8 cellular contexts compared by ENCODE assay signal in genomic region chr12:56116267-56117081, GRCh38. TPM values are rescaled to one million over a fixed set of nuclear protein-coding genes. Genes with fewer than 3 reads are reported as not detected.
DNase-seq lines count a peak whose midpoint lies in the region; ATAC-seq and TF ChIP-seq lines count a peak whose summit lies in the region.

TSS of gene RPL41 (plus strand) at chr12:56116633.

- DNase-seq in COR-L47 (lab: John Stamatoyannopoulos, UW), result peak; percentile 94
- peak; percentile 87 for DNase-seq in OCI-M2 (lab: John Stamatoyannopoulos, UW; ENCODE audit: unreplicated experiment)
- peak; percentile 93 for DNase-seq in activated T-cell treated with anti-CD3 and anti-CD28 coated beads for 24 hours (ENCODE audit: low read depth)
- peak; percentile 66 for DNase-seq in epithelial cell of prostate (ENCODE audit: low read depth, low spot score)
- peak; percentile 96 to 99 (median 96) for DNase-seq in mucosa of descending colon
- DNase-seq in stimulated activated CD8-positive, alpha-beta memory T cell treated with anti-CD3 and anti-CD28 coated beads, Interleukin-4, amount 100 ng/mL, for 24 hours (ENCODE audit: low read depth), result peak; percentile 90

- ATAC-seq in GM21515 (IDR thresholded peaks at IDR 0.05; ENCODE audit: unreplicated experiment) (peak; percentile 35), mucosa of descending colon (peak; percentile 74)

- H3K9me3 ChIP-seq in mucosa of descending colon, result no peaks in the 10 kb centered on the region

- TF ChIP-seq EP300 in Ishikawa (IDR thresholded peaks at IDR 0.05; ENCODE audit: borderline replicate concordance), result peak; percentile 11; the same call in 1 of the 2 replicates

- intact Hi-C loops in mucosa of descending colon (cut with DNase I, micrococcal nuclease), result no loop called here

- H3K4me3 ChIP-seq in mucosa of descending colon, result peak within 1 kb of the TSS; percentile 35

- H3K36me3 ChIP-seq in mucosa of descending colon (ENCODE audit: low read depth), result peaks cover 4% of the 10 kb centered on the region

- H3K4me1 ChIP-seq in mucosa of descending colon (ENCODE audit: low read depth), result peaks cover 16% of the 10 kb centered on the region

- H3K27ac ChIP-seq in epithelial cell of prostate, result peak within 1 kb of the TSS; percentile 93

- TF ChIP-seq CTCF in mucosa of descending colon (IDR thresholded peaks at IDR 0.05), result no peak

- no peak for TF ChIP-seq RAD21 in Ishikawa (IDR thresholded peaks at IDR 0.05; ENCODE audit: low read depth)

TF ChIP-seq in Ishikawa, 13 proteins besides CTCF, POLR2A, EP300 and RAD21:
- TF ChIP-seq TEAD4 (IDR thresholded peaks at IDR 0.05), result peak; percentile 33; the same call in 1 of the 2 replicates
- no peak for TF ChIP-seq ZBTB7A (IDR thresholded peaks at IDR 0.05; ENCODE audit: low read depth)
- peak; percentile 92 for TF ChIP-seq CREB1 (IDR thresholded peaks at IDR 0.05; ENCODE audit: low read depth)
- TF ChIP-seq FOXM1 (IDR thresholded peaks at IDR 0.05; ENCODE audit: borderline replicate concordance, low read depth), result no peak; the same call in 1 of the 2 replicates
- TF ChIP-seq TAF1 (IDR thresholded peaks at IDR 0.05; ENCODE audit: low read depth), result peak; percentile 99
- peak; percentile 9; the same call in 1 of the 2 replicates for TF ChIP-seq EGR1 (IDR thresholded peaks at IDR 0.05)
- TF ChIP-seq, protein P1, sequence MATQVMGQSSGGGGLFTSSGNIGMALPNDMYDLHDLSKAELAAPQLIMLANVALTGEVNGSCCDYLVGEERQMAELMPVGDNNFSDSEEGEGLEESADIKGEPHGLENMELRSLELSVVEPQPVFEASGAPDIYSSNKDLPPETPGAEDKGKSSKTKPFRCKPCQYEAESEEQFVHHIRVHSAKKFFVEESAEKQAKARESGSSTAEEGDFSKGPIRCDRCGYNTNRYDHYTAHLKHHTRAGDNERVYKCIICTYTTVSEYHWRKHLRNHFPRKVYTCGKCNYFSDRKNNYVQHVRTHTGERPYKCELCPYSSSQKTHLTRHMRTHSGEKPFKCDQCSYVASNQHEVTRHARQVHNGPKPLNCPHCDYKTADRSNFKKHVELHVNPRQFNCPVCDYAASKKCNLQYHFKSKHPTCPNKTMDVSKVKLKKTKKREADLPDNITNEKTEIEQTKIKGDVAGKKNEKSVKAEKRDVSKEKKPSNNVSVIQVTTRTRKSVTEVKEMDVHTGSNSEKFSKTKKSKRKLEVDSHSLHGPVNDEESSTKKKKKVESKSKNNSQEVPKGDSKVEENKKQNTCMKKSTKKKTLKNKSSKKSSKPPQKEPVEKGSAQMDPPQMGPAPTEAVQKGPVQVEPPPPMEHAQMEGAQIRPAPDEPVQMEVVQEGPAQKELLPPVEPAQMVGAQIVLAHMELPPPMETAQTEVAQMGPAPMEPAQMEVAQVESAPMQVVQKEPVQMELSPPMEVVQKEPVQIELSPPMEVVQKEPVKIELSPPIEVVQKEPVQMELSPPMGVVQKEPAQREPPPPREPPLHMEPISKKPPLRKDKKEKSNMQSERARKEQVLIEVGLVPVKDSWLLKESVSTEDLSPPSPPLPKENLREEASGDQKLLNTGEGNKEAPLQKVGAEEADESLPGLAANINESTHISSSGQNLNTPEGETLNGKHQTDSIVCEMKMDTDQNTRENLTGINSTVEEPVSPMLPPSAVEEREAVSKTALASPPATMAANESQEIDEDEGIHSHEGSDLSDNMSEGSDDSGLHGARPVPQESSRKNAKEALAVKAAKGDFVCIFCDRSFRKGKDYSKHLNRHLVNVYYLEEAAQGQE (IDR thresholded peaks at IDR 0.05; ENCODE audit: low read depth), result no peak
- peak; percentile 89 for TF ChIP-seq YY1 (IDR thresholded peaks at IDR 0.05; ENCODE audit: low read depth)
- TF ChIP-seq CEBPB (IDR thresholded peaks at IDR 0.05), result no peak; the same call in 1 of the 2 replicates
- TF ChIP-seq, protein P2, sequence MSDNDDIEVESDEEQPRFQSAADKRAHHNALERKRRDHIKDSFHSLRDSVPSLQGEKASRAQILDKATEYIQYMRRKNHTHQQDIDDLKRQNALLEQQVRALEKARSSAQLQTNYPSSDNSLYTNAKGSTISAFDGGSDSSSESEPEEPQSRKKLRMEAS (IDR thresholded peaks at IDR 0.05), result peak; percentile 92
- TF ChIP-seq USF1 (IDR thresholded peaks at IDR 0.05), result no peak
- peak; percentile 60; the same call in 1 of the 2 replicates for TF ChIP-seq TCF12 (IDR thresholded peaks at IDR 0.05; ENCODE audit: low read depth)
- peak; percentile 33; the same call in 1 of the 2 replicates for TF ChIP-seq NFIC (IDR thresholded peaks at IDR 0.05)

RNA-seq across cellular contexts. Expression of gene RPL41, which starts in this region (rescaled TPM):
- 1,000 to 10,000 TPM; 2,763 to 3,198 (median 3,152) TPM for total RNA-seq in mucosa of descending colon

Comparison
In these comparisons a context has a peak if more than half of its experiments do, and no peak if none do; other contexts are left out.
1. Peak in every context shown above with its lines: DNase-seq, ATAC-seq, H3K4me3 ChIP-seq and H3K27ac ChIP-seq.